In the genomic region with DNA sequence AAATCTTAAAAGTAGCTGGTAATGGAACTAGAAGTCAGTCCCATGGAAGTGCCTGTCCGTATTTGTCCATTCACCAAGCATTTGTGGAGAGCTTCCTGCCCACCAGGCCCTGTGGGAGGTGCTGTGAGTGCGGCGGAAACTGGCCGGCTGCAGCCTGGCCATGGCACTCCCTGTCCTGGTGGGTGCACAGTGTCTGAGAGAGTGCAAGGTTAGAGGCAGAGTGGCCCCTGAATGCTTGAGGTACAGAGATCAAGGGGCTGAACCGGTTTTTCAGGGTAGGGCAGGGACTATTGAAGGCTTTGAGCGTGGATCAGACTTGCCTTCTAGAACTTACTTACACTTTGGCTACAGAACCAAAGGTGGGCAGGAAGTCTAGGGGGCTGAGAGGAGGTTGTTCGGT, we compare ENCODE assay signal across 21 cellular contexts.
A peak's percentile ranks its signal among the peaks of the same experiment; 100 is the strongest.
DNase-seq lines count a peak whose midpoint lies in the region; ATAC-seq and TF ChIP-seq lines count a peak whose summit lies in the region.
"Had no signal": no experiment of that assay in that cellular context is flagged by ENCODE, and none has a peak within 500 bp of the region (broad histone marks: within the 10 kb centered on the region; RNA-seq: fewer than 3 reads in every experiment).

No MANE protein-coding gene starts in this region.

- peaks cover 23 to 69% (median 33%) of the 10 kb centered on the region in 3 donors for H3K4me1 Mint-ChIP-seq in naive B cell

- DNase-seq in HT-29 (ENCODE audit: low spot score) (peak; percentile 3), epithelial cell of esophagus (ENCODE audit: low read depth) (peak; percentile 36), naive B cell (no peak), testis (no peak), NCI-H2029 (lab: John Stamatoyannopoulos, UW) (no peak), HPDE6-E6E7 (ENCODE audit: extremely low spot score) (no peak)
- DNase-seq: activated CD8-positive, alpha-beta T cell treated with anti-CD3 and anti-CD28 coated beads, Interleukin-2, amount 10 ng/mL, durations not matched to agents 7 days and 5 days; CD4-positive, CD25-positive, alpha-beta regulatory T cell; cortex of kidney; glutamatergic neuron; H7; MM.1S; NCI-H1436; NCI-H526; nucleus accumbens; stimulated activated CD4-positive, alpha-beta T cell treated with anti-CD3 and anti-CD28 coated beads, Interleukin-12 subunit alpha, Interleukin-12 subunit beta, amount 100 ng/mL, for 4 hours; stimulated activated CD4-positive, alpha-beta T cell treated with anti-CD3 and anti-CD28 coated beads, Interleukin-4, amount 100 ng/mL, for 4 hours; SW 1271 had no signal

- H3K4me3 ChIP-seq in epithelial cell of esophagus (ENCODE audit: low read length) (no peak overlapping the region), testis (no peak overlapping the region)
- H3K4me3 ChIP-seq: vagina had no signal

- peak overlapping the region in 5 of 6 donors; percentile 81 to 98 (median 86) for H3K27ac Mint-ChIP-seq in naive B cell
- H3K27ac Mint-ChIP-seq: activated CD8-positive, alpha-beta T cell treated with anti-CD3 and anti-CD28 coated beads, Interleukin-2, amount 10 ng/mL, durations not matched to agents 7 days and 5 days had no signal

- peak overlapping the region; percentile 83 to 85 for H3K27ac ChIP-seq in testis
- H3K27ac ChIP-seq: vagina had no signal

- WGBS in testis, 2 donors: 64 to 80% methylated on average over 7 of the region's 7 CpGs

- H3K27me3 ChIP-seq in testis: no peaks in the 10 kb centered on the region
- H3K27me3 ChIP-seq: vagina had no signal

- TF ChIP-seq CTCF in epithelial cell of esophagus (IDR thresholded peaks at IDR 0.05; ENCODE audit: insufficient read depth, low read depth, low read length, missing control alignments): no peak
- TF ChIP-seq CTCF in testis (IDR thresholded peaks at IDR 0.05): no peak

- peaks cover 37% of the 10 kb centered on the region for H3K4me1 ChIP-seq in testis
- H3K4me1 ChIP-seq: vagina had no signal

- no peaks in the 10 kb centered on the region for H3K36me3 ChIP-seq in testis (ENCODE audit: low read depth, missing control alignments)
- H3K36me3 ChIP-seq: vagina had no signal

- ATAC-seq in naive B cell (ENCODE audit: low read depth in 2 of 2) (no peak), SK-N-SH treated with all-trans-retinoic acid at 6 μM for 48 hours (no peak)
- ATAC-seq: activated CD4-positive, CD25-positive, alpha-beta regulatory T cell treated with anti-CD3 and anti-CD28 coated beads, Interleukin-2, amount 50 U/mL, for 24 hours; activated CD8-positive, alpha-beta T cell treated with anti-CD3 and anti-CD28 coated beads, Interleukin-2, amount 10 ng/mL, durations not matched to agents 7 days and 5 days had no signal

- H3K9me3 Mint-ChIP-seq in naive B cell: no peaks in the 10 kb centered on the region

- H3K4me3 Mint-ChIP-seq in naive B cell: no peak overlapping the region
- H3K4me3 Mint-ChIP-seq: activated CD8-positive, alpha-beta T cell treated with anti-CD3 and anti-CD28 coated beads, Interleukin-2, amount 10 ng/mL, durations not matched to agents 7 days and 5 days; CD4-positive, CD25-positive, alpha-beta regulatory T cell had no signal

- no peaks in the 10 kb centered on the region for H3K9me3 ChIP-seq in testis
- H3K9me3 ChIP-seq: vagina had no signal

- H3K36me3 Mint-ChIP-seq in naive B cell: peaks cover 0 to 4% of the 10 kb centered on the region in 2 donors

- intact Hi-C loops in testis (cut with DNase I; ENCODE audit: low total_unique reads): no loop called here

- no peaks in the 10 kb centered on the region for H3K27me3 Mint-ChIP-seq in naive B cell
- H3K27me3 Mint-ChIP-seq: CD4-positive, CD25-positive, alpha-beta regulatory T cell had no signal

- no peak for TF ChIP-seq POLR2A in testis (IDR thresholded peaks at IDR 0.05)

TF ChIP-seq in SK-N-SH treated with all-trans-retinoic acid at 6 μM for 48 hours, 23 proteins besides CTCF, POLR2A, EP300 and RAD21:
- TF ChIP-seq ARNTL (CRISPR knock-in tag; IDR thresholded peaks at IDR 0.05; ENCODE audit: borderline replicate concordance, low read depth): no peak
- TF ChIP-seq GLIS3 (CRISPR knock-in tag; IDR thresholded peaks at IDR 0.05): no peak
- no peak for TF ChIP-seq RARB (CRISPR knock-in tag; IDR thresholded peaks at IDR 0.05)
- no peak for TF ChIP-seq POU6F1 (CRISPR knock-in tag; IDR thresholded peaks at IDR 0.05; ENCODE audit: borderline replicate concordance, low read depth)

Comparison
In these comparisons a context has a peak if more than half of its experiments do, and no peak if none do; other contexts are left out.
1. DNase-seq: peak in HT-29 (single experiment) and epithelial cell of esophagus (single experiment); none in naive B cell (single experiment), testis (single experiment), NCI-H2029 (single experiment) and HPDE6-E6E7 (single experiment).